In the genomic region with DNA sequence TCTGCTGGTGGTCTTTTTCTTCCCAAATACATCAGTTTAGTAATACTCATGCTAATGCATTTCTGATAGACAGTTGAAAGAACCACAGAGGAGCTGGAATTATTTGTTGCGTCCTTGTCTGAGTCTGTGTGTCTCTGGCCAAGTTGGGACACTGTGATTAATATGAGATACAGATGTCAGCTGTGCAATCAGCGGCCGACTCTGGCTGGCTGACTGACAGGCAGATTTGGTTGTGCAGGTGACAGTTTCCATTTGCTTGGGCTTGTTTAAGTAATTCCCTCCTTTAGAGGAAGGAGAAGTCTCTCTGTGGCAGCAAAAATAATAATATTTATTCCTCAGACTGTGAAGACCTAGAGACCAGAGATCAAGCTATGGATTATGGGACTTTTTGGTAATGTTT, we compare ENCODE assay signal across 18 cellular contexts.
DNase-seq lines count a peak whose midpoint lies in the region; ATAC-seq and TF ChIP-seq lines count a peak whose summit lies in the region.
"Had no signal": no experiment of that assay in that cellular context is flagged by ENCODE, and none has a peak within 500 bp of the region (broad histone marks: within the 10 kb centered on the region; RNA-seq: fewer than 3 reads in every experiment).

No MANE protein-coding gene starts in this region.

- intact Hi-C loops in mucosa of descending colon (cut with DNase I, micrococcal nuclease): no loop called here

- DNase-seq in BE2C: peak; percentile 47
- peak; percentile 31 for DNase-seq in SK-N-DZ (ENCODE audit: low spot score)
- peak; percentile 19 for DNase-seq in myocyte (ENCODE audit: low read depth)
- DNase-seq in NCI-H748 (lab: John Stamatoyannopoulos, UW; ENCODE audit: unreplicated experiment): no peak
- no peak for DNase-seq in mucosa of descending colon
- DNase-seq: 8988T; ACHN; AML-193; C1 segment of cervical spinal cord; Calu3; CD4-positive, alpha-beta memory T cell; COR-L47; DND-41; H9 had no signal

- H3K27me3 ChIP-seq in BE2C: no peaks in the 10 kb centered on the region

- H3K9me3 ChIP-seq in BE2C (no peaks in the 10 kb centered on the region), mucosa of descending colon (peaks cover 4% of the 10 kb centered on the region)
- H3K9me3 ChIP-seq: A549 had no signal

- peaks cover 27% of the 10 kb centered on the region for H3K4me1 ChIP-seq in BE2C
- H3K4me1 ChIP-seq in mucosa of descending colon (ENCODE audit: low read depth): no peaks in the 10 kb centered on the region
- H3K4me1 ChIP-seq: A549 had no signal

- ATAC-seq in GM21737 (IDR thresholded peaks at IDR 0.05; ENCODE audit: unreplicated experiment) (no peak), mucosa of descending colon (no peak)
- ATAC-seq: A549, GM23338, HCT116 had no signal

- H3K4me3 ChIP-seq in BE2C (ENCODE audit: low read depth, low read length): no peak overlapping the region
- H3K4me3 ChIP-seq in mucosa of descending colon: no peak overlapping the region
- H3K4me3 ChIP-seq: A549, GM23338 had no signal

- no peaks in the 10 kb centered on the region for H3K36me3 ChIP-seq in BE2C
- no peaks in the 10 kb centered on the region for H3K36me3 ChIP-seq in mucosa of descending colon (ENCODE audit: low read depth)

- TF ChIP-seq CTCF in BE2C (IDR thresholded peaks at IDR 0.05; ENCODE audit: low read depth, low read length) (no peak), mucosa of descending colon (IDR thresholded peaks at IDR 0.05) (no peak)

Comparison
In these comparisons a context has a peak if more than half of its experiments do, and no peak if none do; other contexts are left out.
1. DNase-seq: peak in BE2C (single experiment), SK-N-DZ (single experiment) and myocyte (single experiment); none in NCI-H748 (single experiment) and mucosa of descending colon (0 of 3).